ENCODE assay signal across 23 cellular contexts in the genomic region with DNA sequence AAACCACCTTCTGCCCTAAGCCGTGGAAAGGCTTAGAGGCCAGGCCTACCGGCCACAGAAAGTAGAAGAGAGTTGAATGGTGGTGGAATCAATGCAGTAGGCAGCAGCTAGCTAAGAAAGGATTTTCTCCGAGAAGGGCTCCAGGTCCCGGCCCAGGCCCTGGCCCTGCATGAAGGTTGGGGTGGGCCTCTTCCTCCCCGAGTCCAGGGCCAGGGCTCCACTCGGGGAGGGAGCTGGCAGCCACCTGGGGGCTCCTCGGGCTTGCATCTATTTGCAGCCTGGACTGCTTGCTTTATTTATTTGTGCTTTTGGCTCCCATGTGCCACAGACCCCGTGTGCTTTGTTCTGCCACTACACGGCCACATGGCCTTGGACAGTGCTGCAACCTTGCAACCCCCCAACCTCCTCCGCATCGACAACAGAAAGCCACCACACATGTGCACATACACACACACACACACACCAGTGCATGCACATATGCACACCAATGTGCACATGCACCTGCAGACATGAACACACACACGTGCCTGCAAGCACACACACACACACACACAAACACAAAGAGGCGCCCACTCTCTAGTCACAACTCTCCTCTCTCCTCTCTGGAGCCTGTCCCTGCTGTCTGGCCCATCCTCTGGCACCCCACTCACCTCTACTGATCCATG.
DNase-seq lines count a peak whose midpoint lies in the region; ATAC-seq, FAIRE-seq and TF ChIP-seq lines count a peak whose summit lies in the region.
"Had no signal": no experiment of that assay in that cellular context is flagged by ENCODE, and none has a peak within 500 bp of the region (broad histone marks: within the 10 kb centered on the region; RNA-seq: fewer than 3 reads in every experiment).

No MANE protein-coding gene starts in this region.

- peak overlapping the region; percentile 48 for H2AK5ac ChIP-seq in neuronal stem cell (ENCODE audit: low read depth, low read length)

- H2BK5ac ChIP-seq in neuronal stem cell (ENCODE audit: low read length): no peak overlapping the region

- peaks cover 28 to 54% (median 50%) of the 10 kb centered on the region in 10 experiments for H3K4me1 ChIP-seq in BLaER1 treated with 17β-estradiol and CSF1 and Interleukin-3, amounts not matched to agents 10 nM and 100 nM
- H3K4me1 ChIP-seq in left lung (peaks cover 6 to 12% of the 10 kb centered on the region in 2 donors), neuronal stem cell (ENCODE audit: control insufficient read depth in 2 of 2, insufficient read depth in 1 of 2, low read depth in 1 of 2, low read length in 2 of 2) (peaks cover 2 to 7% of the 10 kb centered on the region in 2 donors)

- peak overlapping the region; percentile 28 for H2BK12ac ChIP-seq in neuronal stem cell (ENCODE audit: low read length)

- H3K27me3 ChIP-seq in BLaER1 treated with 17β-estradiol and CSF1 and Interleukin-3, amounts not matched to agents 10 nM and 100 nM: peaks cover 0 to 46% (median 5%) of the 10 kb centered on the region in 11 experiments; a peak in 13 of 22 replicates
- H3K27me3 ChIP-seq in left lung (peaks cover 0 to 37% of the 10 kb centered on the region in 2 donors), neuronal stem cell (ENCODE audit: control insufficient read depth in 3 of 3, insufficient read depth in 3 of 3, low read depth in 1 of 3, low read length in 3 of 3) (peaks cover 0 to 13% (median 0%) of the 10 kb centered on the region in 3 experiments)

- no peak overlapping the region for H3K4me3 ChIP-seq in BLaER1 treated with 17β-estradiol and CSF1 and Interleukin-3, amounts not matched to agents 10 nM and 100 nM
- no peak overlapping the region for H3K4me3 ChIP-seq in left lung
- H3K4me3 ChIP-seq in neuronal stem cell (ENCODE audit: low read length in 2 of 2): peak overlapping the region in 1 of 2 donors; percentile 56
- H3K4me3 ChIP-seq: GM23338 had no signal

- peak overlapping the region; percentile 39 for H3K14ac ChIP-seq in neuronal stem cell (ENCODE audit: low read length)

- no peak overlapping the region for H3K27ac ChIP-seq in BLaER1 treated with 17β-estradiol and CSF1 and Interleukin-3, amounts not matched to agents 10 nM and 100 nM
- no peak overlapping the region for H3K27ac ChIP-seq in left lung
- H3K27ac ChIP-seq in neuronal stem cell (replicated peaks; ENCODE audit: low read length): no peak overlapping the region
- H3K27ac ChIP-seq: RWPE1 had no signal

- no peaks in the 10 kb centered on the region for H3K9me3 ChIP-seq in BLaER1 treated with 17β-estradiol and CSF1 and Interleukin-3, amounts not matched to agents 10 nM and 100 nM (replicated peaks in 1 of 11)
- H3K9me3 ChIP-seq in left lung: no peaks in the 10 kb centered on the region
- H3K9me3 ChIP-seq in neuronal stem cell (replicated peaks in 1 of 2; ENCODE audit: control insufficient read depth in 2 of 2, insufficient read depth in 1 of 2, low read depth in 1 of 2, low read length in 2 of 2): peaks cover 0 to 2% of the 10 kb centered on the region in 2 donors
- H3K9me3 ChIP-seq: SK-N-SH had no signal

- no peak overlapping the region for H3K9ac ChIP-seq in BLaER1 treated with 17β-estradiol and CSF1 and Interleukin-3, amounts not matched to agents 10 nM and 100 nM
- H3K9ac ChIP-seq in neuronal stem cell (ENCODE audit: low read depth, low read length, poor library complexity): no peak overlapping the region
- H3K9ac ChIP-seq: SK-N-SH had no signal

- H3K18ac ChIP-seq in neuronal stem cell (ENCODE audit: low read length): peak overlapping the region; percentile 77

- no peak for TF ChIP-seq CTCF in left lung (IDR thresholded peaks at IDR 0.05)

- DNase-seq in HTR-8/SVneo (ENCODE audit: insufficient read length, low spot score): no peak
- DNase-seq in left lung: peak; percentile 22 to 35
- no peak for DNase-seq in neuronal stem cell (ENCODE audit: low spot score)
- no peak for DNase-seq in activated T-cell treated with anti-CD3 and anti-CD28 coated beads for 4 hours
- no peak for DNase-seq in NCI-H1930 (lab: John Stamatoyannopoulos, UW)
- DNase-seq in COR-L47 (lab: John Stamatoyannopoulos, UW): no peak
- DNase-seq: Calu3; CD8-positive, alpha-beta T cell; DMS153; HCEC 1CT; KBM-7; NCI-H1092 treated with DMSO at 0.1 percent for 48 hours; NCI-H1436 treated with DMSO at 0.1 percent for 48 hours; NCI-H2029; NCI-H2227 treated with DMSO at 0.1 percent for 48 hours; NCI-H510A; NCI-H748 treated with DMSO at 0.1 percent for 48 hours; SIG-M5; SK-N-SH had no signal

- H3K36me3 ChIP-seq in BLaER1 treated with 17β-estradiol and CSF1 and Interleukin-3, amounts not matched to agents 10 nM and 100 nM: no peaks in the 10 kb centered on the region
- H3K36me3 ChIP-seq in left lung: no peaks in the 10 kb centered on the region
- no peaks in the 10 kb centered on the region for H3K36me3 ChIP-seq in neuronal stem cell (replicated peaks in 1 of 2; ENCODE audit: control insufficient read depth in 2 of 2, insufficient read depth in 2 of 2, low read length in 2 of 2)

- intact Hi-C loops in left lung (cut with DNase I): no loop called here

- H3K23ac ChIP-seq in neuronal stem cell (ENCODE audit: low read depth, low read length, poor library complexity): no peak overlapping the region

- no CpG with 5 or more reads among the region's 13 CpGs for WGBS in neuronal stem cell (ENCODE audit: extremely low coverage in 2 of 2, insufficient read length in 2 of 2, insufficient replicate concordance in 1 of 2), 2 donors

- no peaks in the 10 kb centered on the region for H3K79me1 ChIP-seq in neuronal stem cell (ENCODE audit: low read depth, low read length)

- H2BK15ac ChIP-seq in neuronal stem cell (ENCODE audit: low read length): no peak overlapping the region

- no peak overlapping the region for H4K8ac ChIP-seq in neuronal stem cell (ENCODE audit: low read depth, low read length)

- no peak overlapping the region for H4K91ac ChIP-seq in neuronal stem cell (ENCODE audit: low read depth, low read length, poor library complexity)

- peak overlapping the region in 8 of 11 experiments; percentile 2 to 95 (median 82); a peak in 11 of 22 replicates for H3K4me2 ChIP-seq in BLaER1 treated with 17β-estradiol and CSF1 and Interleukin-3, amounts not matched to agents 10 nM and 100 nM
- no peak overlapping the region for H3K4me2 ChIP-seq in neuronal stem cell (ENCODE audit: insufficient read depth, low read length, poor library complexity, severe bottlenecking)
- H3K4me2 ChIP-seq: GM23338, SK-N-SH had no signal

- H3K4ac ChIP-seq in neuronal stem cell (ENCODE audit: low read length): no peak overlapping the region

- no peak for ATAC-seq in left lung
- ATAC-seq: CD8-positive, alpha-beta T cell; GM23338 had no signal

- no peak overlapping the region for H2BK120ac ChIP-seq in neuronal stem cell (ENCODE audit: low read depth, low read length)

- peaks cover 0 to 27% (median 10%) of the 10 kb centered on the region in 11 experiments; a peak in 10 of 22 replicates for H4K20me1 ChIP-seq in BLaER1 treated with 17β-estradiol and CSF1 and Interleukin-3, amounts not matched to agents 10 nM and 100 nM

- H2AFZ ChIP-seq in neuronal stem cell (ENCODE audit: low read length): no peak overlapping the region
- H2AFZ ChIP-seq: GM23338 had no signal

- FAIRE-seq in HTR-8/SVneo (lab: Jason Lieb, UNC): peak; percentile 64
- FAIRE-seq: GM12892 had no signal

Comparison
In these comparisons a context has a peak if more than half of its experiments do, and no peak if none do; other contexts are left out.
1. DNase-seq: peak in left lung (2 of 2); none in HTR-8/SVneo (single experiment), neuronal stem cell (single experiment), activated T-cell treated with anti-CD3 and anti-CD28 coated beads for 4 hours (single experiment), NCI-H1930 (0 of 2) and COR-L47 (single experiment).